ENCODE assay signal across 9 cellular contexts in the genomic region with DNA sequence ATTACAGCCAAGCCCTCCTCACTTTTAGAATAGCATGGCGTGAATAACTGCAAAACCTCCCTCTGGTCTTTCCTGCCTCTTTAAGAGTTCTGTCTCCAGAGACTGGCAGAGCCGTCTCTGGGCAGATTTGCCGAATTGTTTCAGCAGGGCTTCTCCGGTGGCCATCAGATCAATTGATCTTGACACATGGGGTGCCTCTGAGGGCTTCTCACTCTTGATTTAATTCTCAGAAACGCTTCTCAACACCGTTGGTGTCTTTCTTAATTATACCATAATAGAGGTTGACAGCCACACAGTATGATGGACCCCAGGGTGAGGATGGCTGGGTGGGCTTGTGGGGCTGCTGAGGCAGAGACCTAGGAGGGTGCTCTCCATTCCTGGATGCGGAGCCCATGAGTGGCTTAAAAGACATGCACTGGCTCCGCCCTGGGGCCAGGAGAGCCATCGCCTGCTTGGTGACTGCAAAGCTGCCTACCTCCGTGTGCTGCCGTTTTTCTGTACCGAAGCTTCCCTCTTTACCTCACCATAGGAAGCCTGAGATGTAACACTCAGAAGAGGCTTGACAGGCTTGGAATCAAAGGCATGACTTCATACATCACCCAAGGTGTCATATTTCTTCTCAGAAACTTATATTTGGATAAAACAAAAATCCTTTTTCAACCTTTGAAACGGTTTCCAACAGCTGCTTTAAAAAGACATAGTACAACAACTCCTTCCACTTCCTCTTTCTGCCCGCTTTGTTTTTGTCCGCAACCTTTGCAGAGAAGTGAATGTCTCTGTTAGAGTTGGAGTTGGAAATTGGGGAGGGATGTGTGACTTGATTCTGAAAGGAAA.
DNase-seq lines count a peak whose midpoint lies in the region; ATAC-seq lines count a peak whose summit lies in the region.
"Had no signal": no experiment of that assay in that cellular context is flagged by ENCODE, and none has a peak within 500 bp of the region (broad histone marks: within the 10 kb centered on the region; RNA-seq: fewer than 3 reads in every experiment).

No MANE protein-coding gene starts in this region.

- H3K27ac Mint-ChIP-seq in activated naive CD8-positive, alpha-beta T cell treated with anti-CD3 and anti-CD28 coated beads, Interleukin-2, amount 10 ng/mL, durations not matched to agents 7 days and 5 days: peak overlapping the region; percentile 52

- H3K27me3 Mint-ChIP-seq in activated naive CD8-positive, alpha-beta T cell treated with anti-CD3 and anti-CD28 coated beads, Interleukin-2, amount 10 ng/mL, durations not matched to agents 7 days and 5 days: no peaks in the 10 kb centered on the region

- no peaks in the 10 kb centered on the region for H3K27me3 ChIP-seq in MG63

- POLR2A ChIA-PET in activated naive CD8-positive, alpha-beta T cell treated with anti-CD3 and anti-CD28 coated beads, Interleukin-2, amount 10 ng/mL, durations not matched to agents 7 days and 5 days (lab: Charles Lee): no interaction called here

- H3K4me3 ChIP-seq in MG63: no peak overlapping the region

- ATAC-seq in GM19452 (IDR thresholded peaks at IDR 0.05; ENCODE audit: unreplicated experiment): peak; percentile 71
- ATAC-seq in HG03442 (IDR thresholded peaks at IDR 0.05; ENCODE audit: unreplicated experiment): peak; percentile 67
- ATAC-seq in activated naive CD8-positive, alpha-beta T cell treated with anti-CD3 and anti-CD28 coated beads, Interleukin-2, amount 10 ng/mL, durations not matched to agents 7 days and 5 days (ENCODE audit: low read depth): peak; percentile 56

- peaks cover 26% of the 10 kb centered on the region for H3K4me1 Mint-ChIP-seq in activated naive CD8-positive, alpha-beta T cell treated with anti-CD3 and anti-CD28 coated beads, Interleukin-2, amount 10 ng/mL, durations not matched to agents 7 days and 5 days

- H3K36me3 Mint-ChIP-seq in activated naive CD8-positive, alpha-beta T cell treated with anti-CD3 and anti-CD28 coated beads, Interleukin-2, amount 10 ng/mL, durations not matched to agents 7 days and 5 days: no peaks in the 10 kb centered on the region

- no peaks in the 10 kb centered on the region for H3K9me3 ChIP-seq in MG63

- peaks cover 10% of the 10 kb centered on the region for H3K36me3 ChIP-seq in MG63

- DNase-seq in DMS79 (lab: John Stamatoyannopoulos, UW): peak; percentile 26
- no peak for DNase-seq in activated naive CD8-positive, alpha-beta T cell treated with anti-CD3 and anti-CD28 coated beads, Interleukin-2, amount 10 ng/mL, durations not matched to agents 7 days and 5 days
- DNase-seq in DMS153 treated with DMSO at 0.1 percent for 48 hours (lab: John Stamatoyannopoulos, UW; ENCODE audit: unreplicated experiment): no peak
- DNase-seq in MG63: no peak
- no peak for DNase-seq in NCI-H1436 treated with DMSO at 0.1 percent for 48 hours (lab: John Stamatoyannopoulos, UW)
- no peak for DNase-seq in central memory CD4-positive, alpha-beta T cell

- H3K4me3 Mint-ChIP-seq in activated naive CD8-positive, alpha-beta T cell treated with anti-CD3 and anti-CD28 coated beads, Interleukin-2, amount 10 ng/mL, durations not matched to agents 7 days and 5 days: peak overlapping the region; percentile 56

- no peaks in the 10 kb centered on the region for H3K9me3 Mint-ChIP-seq in activated naive CD8-positive, alpha-beta T cell treated with anti-CD3 and anti-CD28 coated beads, Interleukin-2, amount 10 ng/mL, durations not matched to agents 7 days and 5 days
- H3K9me3 Mint-ChIP-seq: activated naive CD4-positive, alpha-beta T cell treated with anti-CD3 and anti-CD28 coated beads, Interleukin-2, amount 50 U/mL, for 72 hours had no signal
